In the genomic region with DNA sequence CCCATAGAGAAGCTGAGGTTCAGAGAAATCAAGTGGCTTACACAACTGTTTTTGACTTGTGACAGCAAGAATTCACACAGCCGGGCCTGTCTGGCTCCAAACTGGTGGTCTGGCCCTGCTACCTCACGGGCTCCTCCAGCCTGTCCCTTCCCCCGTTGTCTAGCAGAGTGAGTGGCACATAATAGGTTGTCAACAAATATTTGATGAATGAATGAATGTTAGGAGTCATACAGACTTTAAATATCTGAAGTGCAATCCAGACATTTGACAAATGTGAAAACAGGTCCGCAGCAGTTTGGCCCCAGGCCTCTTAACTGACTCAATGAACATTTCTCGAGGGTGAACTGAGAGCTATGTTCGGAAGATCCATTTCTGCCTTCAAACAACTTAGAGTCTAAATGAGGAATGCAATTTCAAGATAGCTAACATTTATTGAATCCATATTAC, we compare ENCODE assay signal across 11 cellular contexts. TPM values are rescaled to one million over a fixed set of nuclear protein-coding genes. Genes with fewer than 3 reads are reported as not detected.
DNase-seq lines count a peak whose midpoint lies in the region; ATAC-seq, FAIRE-seq and TF ChIP-seq lines count a peak whose summit lies in the region.
"Had no signal": no experiment of that assay in that cellular context is flagged by ENCODE, and none has a peak within 500 bp of the region (broad histone marks: within the 10 kb centered on the region; RNA-seq: fewer than 3 reads in every experiment).

No MANE protein-coding gene starts in this region.

- peaks cover 28% of the 10 kb centered on the region for H3K79me2 ChIP-seq in PC-9 (ENCODE audit: low read depth)

- intact Hi-C loops in PC-9 (cut with micrococcal nuclease; ENCODE audit: unreplicated experiment) (loop anchor here (10.0 kb wide), 1 partner anchor 243 kb away; no protein-coding TSS in a partner anchor), psoas muscle (cut with DNase I) (loop anchor here (2.0 to 5.0 kb wide), 4 partner anchors 36 to 206 kb away; a partner anchor contains a TSS)

- H3K4me1 ChIP-seq in ES-I3 (ENCODE audit: insufficient read depth, low read length), result peaks cover 39% of the 10 kb centered on the region
- peaks cover 32% of the 10 kb centered on the region for H3K4me1 ChIP-seq in PC-9 (replicated peaks; ENCODE audit: insufficient read depth)
- peaks cover 18% of the 10 kb centered on the region for H3K4me1 ChIP-seq in psoas muscle

- WGBS in psoas muscle, 3 donors, result 37 to 72% (median 42%) methylated on average over 6 of the region's 6 CpGs

- no peaks in the 10 kb centered on the region for H3K27me3 ChIP-seq in PC-9 (ENCODE audit: insufficient read depth, low read depth)
- no peaks in the 10 kb centered on the region for H3K27me3 ChIP-seq in psoas muscle (ENCODE audit: insufficient read depth in 3 of 3, low read length in 2 of 3)
- H3K27me3 ChIP-seq: suprapubic skin had no signal

- H3K9me3 ChIP-seq in ES-I3 (ENCODE audit: control insufficient read depth, insufficient read depth, low read length) (no peaks in the 10 kb centered on the region), PC-9 (ENCODE audit: insufficient read depth, low read depth) (no peaks in the 10 kb centered on the region), psoas muscle (no peaks in the 10 kb centered on the region)
- H3K9me3 ChIP-seq: suprapubic skin had no signal

- H3K4me3 ChIP-seq in PC-9 (peak overlapping the region; percentile 87; the same call in 1 of the 2 replicates), psoas muscle (no peak overlapping the region)

- no peaks in the 10 kb centered on the region for H4K20me1 ChIP-seq in PC-9 (ENCODE audit: insufficient read depth)

- H3K4me2 ChIP-seq in PC-9, result peak overlapping the region; percentile 74

- H3K9ac ChIP-seq in ES-I3 (ENCODE audit: low read depth, low read length), result peak overlapping the region; percentile 63; the same call in 1 of the 2 replicates

- POLR2A ChIA-PET in PC-9 (lab: Charles Lee; ENCODE audit: unreplicated experiment), result no interaction called here

- peaks cover 23% of the 10 kb centered on the region for H3F3A ChIP-seq in PC-9 (ENCODE audit: insufficient read depth, low read depth)

- DNase-seq in PC-9 (no peak), epithelial cell of prostate (ENCODE audit: low read depth, low spot score) (no peak), psoas muscle (no peak), KG1 (lab: John Stamatoyannopoulos, UW) (no peak), dermis blood vessel endothelial cell (no peak), urothelium cell line (ENCODE audit: low spot score) (no peak)

- no TSS peak for BruUV-seq in PC-9 (replicated peaks; lab: Mats Ljungman, UMichigan)

- CTCF ChIA-PET in PC-9 (lab: Charles Lee), result interaction anchor here (0.6 to 1.0 kb wide), 3 partner anchors 33 to 155 kb away, joined by 3 to 5 read pairs (median 3); a partner anchor contains a TSS

- H3K9me2 ChIP-seq in PC-9 (ENCODE audit: insufficient read depth), result no peaks in the 10 kb centered on the region

- TF ChIP-seq CTCF in PC-9 (conservative IDR thresholded peaks at IDR 0.05) (no peak), psoas muscle (IDR thresholded peaks at IDR 0.05) (no peak)

- no peaks in the 10 kb centered on the region for H3K36me3 ChIP-seq in ES-I3 (ENCODE audit: insufficient read depth, low read length)
- H3K36me3 ChIP-seq in PC-9 (ENCODE audit: low read depth), result peaks cover 3% of the 10 kb centered on the region
- peaks cover 0 to 18% of the 10 kb centered on the region in 2 donors for H3K36me3 ChIP-seq in psoas muscle (ENCODE audit: insufficient read depth in 1 of 2, low read depth in 1 of 2)

- H2AFZ ChIP-seq in PC-9, result peak overlapping the region; percentile 70; the same call in 1 of the 2 replicates

- FAIRE-seq in urothelium cell line (lab: Jason Lieb, UNC), result no peak
- FAIRE-seq: kidney, small intestine had no signal

- peak in 1 of 4 donors; percentile 23 for ATAC-seq in psoas muscle
- no peak for ATAC-seq in GM19324 (IDR thresholded peaks at IDR 0.05; ENCODE audit: low FRiP score, unreplicated experiment)

- H3K27ac ChIP-seq in PC-9 (no peak overlapping the region), epithelial cell of prostate (peak overlapping the region; percentile 93), psoas muscle (peak overlapping the region; percentile 83)

RNA-seq across cellular contexts. Expression of a gene that starts 1.1 kb away (rescaled TPM):
- total RNA-seq in PC-9 (2021), result 200 and 220 TPM in 2 replicates
- total RNA-seq in psoas muscle, result 10 to 100 TPM; 43.5 to 88.3 (median 75.5) TPM
- 10 to 100 TPM; 39.1 to 89.7 (median 76.9) TPM for polyA plus RNA-seq in psoas muscle
- 579 and 920 TPM in 2 replicates for total RNA-seq in dermis blood vessel endothelial cell

RNA-seq across cellular contexts. Expression of a gene that starts 7.1 kb away (rescaled TPM):
- 6.0 and 7.7 TPM in 2 replicates for total RNA-seq in PC-9 (2021)
- 1 to 10 TPM; 4.1 to 7.2 (median 6.1) TPM for total RNA-seq in psoas muscle
- polyA plus RNA-seq in psoas muscle, result 1 to 10 TPM; 4.1 to 8.8 (median 6.0) TPM
- total RNA-seq in dermis blood vessel endothelial cell, result 0.68 and 0.74 TPM in 2 replicates

RNA-seq across cellular contexts. Expression of a gene that starts 33.6 kb away (rescaled TPM):
- total RNA-seq in PC-9 (2021), result 73.7 and 78.3 TPM in 2 replicates
- 10 to 100 TPM in 2 of 4 donors, 1 to 10 TPM in 2; 5.3 to 10.6 (median 8.3) TPM for total RNA-seq in psoas muscle
- 1 to 10 TPM; 4.8 to 6.4 (median 6.4) TPM for polyA plus RNA-seq in psoas muscle
- total RNA-seq in dermis blood vessel endothelial cell, result 62.8 and 85.2 TPM in 2 replicates
